8 cellular contexts compared by ENCODE assay signal in the genomic region with DNA sequence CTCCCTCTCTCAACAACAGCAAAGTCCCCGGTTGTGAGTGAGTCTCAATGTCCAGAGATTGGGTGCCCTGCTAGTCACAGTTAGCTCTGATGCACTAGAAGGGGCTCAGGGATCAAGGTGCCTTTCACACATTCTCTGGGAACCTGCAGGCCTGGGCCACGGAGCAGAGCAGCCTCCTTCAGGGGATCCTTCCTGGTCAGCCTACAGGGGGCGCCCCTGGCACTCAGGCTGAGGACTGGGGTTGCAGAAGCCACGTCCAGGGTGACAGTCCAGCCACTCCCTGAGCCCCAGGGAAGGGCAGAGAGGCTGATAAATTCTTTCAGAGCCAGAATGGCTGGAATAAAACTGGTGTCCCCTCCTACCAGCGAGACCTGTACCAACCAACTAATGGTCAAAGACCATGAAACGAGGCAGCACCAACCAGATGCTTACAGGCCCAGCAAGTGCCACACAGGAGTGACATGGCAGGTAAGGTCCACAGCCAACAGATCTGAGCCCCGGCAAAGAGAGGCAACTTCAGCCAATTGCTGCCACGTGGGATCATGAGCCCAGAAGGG. TPM values are rescaled to one million over a fixed set of nuclear protein-coding genes. Genes with fewer than 3 reads are reported as not detected.
A peak's percentile ranks its signal among the peaks of the same experiment; 100 is the strongest.
DNase-seq lines count a peak whose midpoint lies in the region; ATAC-seq and TF ChIP-seq lines count a peak whose summit lies in the region.

No MANE protein-coding gene starts in this region.

- peaks cover 0 to 6% (median 4%) of the 10 kb centered on the region in 4 donors for H3K4me1 ChIP-seq in upper lobe of left lung

- H3K9ac ChIP-seq in neural cell (ENCODE audit: low read length), result no peak overlapping the region

- H3K27ac ChIP-seq in neural cell (ENCODE audit: low read length), result no peak overlapping the region
- peak overlapping the region in 1 of 4 donors; percentile 35 for H3K27ac ChIP-seq in upper lobe of left lung

- H4K20me1 ChIP-seq in neural cell (ENCODE audit: insufficient read depth), result no peaks in the 10 kb centered on the region

- H3K4me2 ChIP-seq in neural cell (ENCODE audit: low read length), result no peak overlapping the region

- H2AFZ ChIP-seq in neural cell (ENCODE audit: low read depth, low read length), result no peak overlapping the region

- WGBS in upper lobe of left lung, 2 donors, result 64 to 69% methylated on average over 6 to 7 of the region's 8 CpGs

- no peak for TF ChIP-seq POLR2A in upper lobe of left lung (IDR thresholded peaks at IDR 0.05)

- TF ChIP-seq EP300 in neural cell (conservative IDR thresholded peaks at IDR 0.05; ENCODE audit: poor library complexity, severe bottlenecking) (no peak), upper lobe of left lung (IDR thresholded peaks at IDR 0.05) (no peak)

- peak; percentile 67 for DNase-seq in ACHN
- DNase-seq in NOMO-1 (lab: John Stamatoyannopoulos, UW; ENCODE audit: unreplicated experiment in 2 of 2), result peak; percentile 32 to 64
- peak; percentile 65 for DNase-seq in activated CD8-positive, alpha-beta memory T cell treated with anti-CD3 and anti-CD28 coated beads, Interleukin-2, amount 50 U/mL, for 4 hours
- peak; percentile 24 for DNase-seq in fibroblast of gingiva (ENCODE audit: low read depth)
- peak in 1 of 2 donors; percentile 83 for DNase-seq in upper lobe of left lung

- no peaks in the 10 kb centered on the region for H3K9me2 ChIP-seq in neural cell (ENCODE audit: insufficient read depth, low read length)

- no peaks in the 10 kb centered on the region for H3K79me2 ChIP-seq in neural cell (replicated peaks; ENCODE audit: insufficient read depth, low read length)

- ATAC-seq in GM18498 (IDR thresholded peaks at IDR 0.05; ENCODE audit: unreplicated experiment) (peak; percentile 74), upper lobe of left lung (ENCODE audit: low FRiP score in 2 of 2) (peak; percentile 74 to 75), HG03457 (IDR thresholded peaks at IDR 0.05; ENCODE audit: unreplicated experiment) (no peak)

- H3F3A ChIP-seq in neural cell (ENCODE audit: insufficient read depth, low read length, poor library complexity, severe bottlenecking), result no peaks in the 10 kb centered on the region

- H3K9me3 ChIP-seq in neural cell (ENCODE audit: low read length), result no peaks in the 10 kb centered on the region
- no peaks in the 10 kb centered on the region for H3K9me3 ChIP-seq in upper lobe of left lung

- in situ Hi-C loops in ACHN (cut with HindIII; ENCODE audit: low pct_ligation_motif_present, low pct_unique_long_range_greater_than_20kb, low sequenced_read_pairs), result no loop called here

- no peaks in the 10 kb centered on the region for H3K36me3 ChIP-seq in neural cell (ENCODE audit: insufficient read depth, low read length)
- H3K36me3 ChIP-seq in upper lobe of left lung, result peaks cover 0 to 44% (median 17%) of the 10 kb centered on the region in 4 donors

- no peak overlapping the region for H3K4me3 ChIP-seq in neural cell (ENCODE audit: low read length)
- H3K4me3 ChIP-seq in upper lobe of left lung, result no peak overlapping the region

- TF ChIP-seq CTCF in neural cell (IDR thresholded peaks at IDR 0.05; ENCODE audit: poor library complexity, severe bottlenecking) (peak; percentile 28), upper lobe of left lung (IDR thresholded peaks at IDR 0.05) (peak; percentile 70 to 84 (median 80))

- no peaks in the 10 kb centered on the region for H3K27me3 ChIP-seq in neural cell (ENCODE audit: insufficient read depth, low read depth, low read length)
- H3K27me3 ChIP-seq in upper lobe of left lung, result no peaks in the 10 kb centered on the region

- no peak for TF ChIP-seq RAD21 in neural cell (conservative IDR thresholded peaks at IDR 0.05)

TF ChIP-seq in neural cell, 6 proteins besides CTCF, POLR2A, EP300 and RAD21:
- TF ChIP-seq TAF1 (IDR thresholded peaks at IDR 0.05; ENCODE audit: low read depth) (no peak), POLR2AphosphoS5 (IDR thresholded peaks at IDR 0.05) (no peak), SMC3 (conservative IDR thresholded peaks at IDR 0.05; ENCODE audit: poor library complexity) (no peak), EZH2 (IDR thresholded peaks at IDR 0.05; ENCODE audit: borderline replicate concordance, insufficient read depth, low read length, poor library complexity, severe bottlenecking) (no peak), MXI1 (conservative IDR thresholded peaks at IDR 0.05; ENCODE audit: poor library complexity, severe bottlenecking) (no peak)
- TF ChIP-seq, protein P1, sequence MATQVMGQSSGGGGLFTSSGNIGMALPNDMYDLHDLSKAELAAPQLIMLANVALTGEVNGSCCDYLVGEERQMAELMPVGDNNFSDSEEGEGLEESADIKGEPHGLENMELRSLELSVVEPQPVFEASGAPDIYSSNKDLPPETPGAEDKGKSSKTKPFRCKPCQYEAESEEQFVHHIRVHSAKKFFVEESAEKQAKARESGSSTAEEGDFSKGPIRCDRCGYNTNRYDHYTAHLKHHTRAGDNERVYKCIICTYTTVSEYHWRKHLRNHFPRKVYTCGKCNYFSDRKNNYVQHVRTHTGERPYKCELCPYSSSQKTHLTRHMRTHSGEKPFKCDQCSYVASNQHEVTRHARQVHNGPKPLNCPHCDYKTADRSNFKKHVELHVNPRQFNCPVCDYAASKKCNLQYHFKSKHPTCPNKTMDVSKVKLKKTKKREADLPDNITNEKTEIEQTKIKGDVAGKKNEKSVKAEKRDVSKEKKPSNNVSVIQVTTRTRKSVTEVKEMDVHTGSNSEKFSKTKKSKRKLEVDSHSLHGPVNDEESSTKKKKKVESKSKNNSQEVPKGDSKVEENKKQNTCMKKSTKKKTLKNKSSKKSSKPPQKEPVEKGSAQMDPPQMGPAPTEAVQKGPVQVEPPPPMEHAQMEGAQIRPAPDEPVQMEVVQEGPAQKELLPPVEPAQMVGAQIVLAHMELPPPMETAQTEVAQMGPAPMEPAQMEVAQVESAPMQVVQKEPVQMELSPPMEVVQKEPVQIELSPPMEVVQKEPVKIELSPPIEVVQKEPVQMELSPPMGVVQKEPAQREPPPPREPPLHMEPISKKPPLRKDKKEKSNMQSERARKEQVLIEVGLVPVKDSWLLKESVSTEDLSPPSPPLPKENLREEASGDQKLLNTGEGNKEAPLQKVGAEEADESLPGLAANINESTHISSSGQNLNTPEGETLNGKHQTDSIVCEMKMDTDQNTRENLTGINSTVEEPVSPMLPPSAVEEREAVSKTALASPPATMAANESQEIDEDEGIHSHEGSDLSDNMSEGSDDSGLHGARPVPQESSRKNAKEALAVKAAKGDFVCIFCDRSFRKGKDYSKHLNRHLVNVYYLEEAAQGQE (IDR thresholded peaks at IDR 0.05; ENCODE audit: borderline replicate concordance), result no peak

RNA-seq across cellular contexts. Expression of gene ST3GAL2, which starts 43.5 kb away (rescaled TPM):
- polyA plus RNA-seq in neural cell, result 19.4 and 21.7 TPM in 2 replicates
- polyA minus RNA-seq in neural cell, result 38.8 and 48.7 TPM in 2 replicates
- total RNA-seq in upper lobe of left lung, result 10 to 100 TPM; 12.5 to 50.3 (median 26.1) TPM

RNA-seq across cellular contexts. Expression of gene DDX19A, which starts 48.7 kb away (rescaled TPM):
- polyA plus RNA-seq in neural cell, result 39.5 and 53.0 TPM in 2 replicates
- 41.1 and 49.9 TPM in 2 replicates for polyA minus RNA-seq in neural cell
- 10 to 100 TPM; 28.6 to 46.1 (median 31.7) TPM for total RNA-seq in upper lobe of left lung

RNA-seq across cellular contexts. Expression of gene FCSK, which starts 59.0 kb away (rescaled TPM):
- polyA plus RNA-seq in neural cell, result 10.7 and 18.0 TPM in 2 replicates
- polyA minus RNA-seq in neural cell, result 7.6 and 12.4 TPM in 2 replicates
- total RNA-seq in upper lobe of left lung, result 10 to 100 TPM; 16.0 to 51.3 (median 24.5) TPM
